25 cellular contexts compared by ENCODE assay signal in the genomic region with DNA sequence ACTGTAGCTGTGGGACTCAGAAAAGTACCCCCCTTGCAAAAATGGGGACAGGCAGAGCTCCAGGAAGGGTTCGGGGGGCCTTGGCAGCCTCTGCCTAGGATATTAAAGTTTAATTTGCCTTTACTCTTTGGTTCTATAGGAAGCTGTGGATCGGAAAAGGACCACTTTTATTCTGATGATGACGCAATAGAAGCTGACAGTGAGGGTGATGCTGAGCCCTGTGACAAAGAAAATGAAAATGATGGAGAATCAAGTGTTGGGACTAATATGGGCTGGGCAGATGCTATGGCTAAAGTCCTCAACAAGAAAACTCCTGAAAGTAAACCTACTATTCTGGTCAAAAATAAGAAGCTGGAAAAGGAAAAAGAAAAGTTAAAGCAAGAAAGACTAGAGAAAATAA. TPM values are rescaled to one million over a fixed set of nuclear protein-coding genes. Genes with fewer than 3 reads are reported as not detected.
DNase-seq lines count a peak whose midpoint lies in the region; ATAC-seq and TF ChIP-seq lines count a peak whose summit lies in the region.
"Had no signal": no experiment of that assay in that cellular context is flagged by ENCODE, and none has a peak within 500 bp of the region (broad histone marks: within the 10 kb centered on the region; RNA-seq: fewer than 3 reads in every experiment).

No MANE protein-coding gene starts in this region.

- H3K79me1 ChIP-seq in H9 (ENCODE audit: insufficient read depth, low read depth, low read length, poor library complexity, severe bottlenecking): peaks cover 4% of the 10 kb centered on the region

- H3K9me3 Mint-ChIP-seq in H9 (no peaks in the 10 kb centered on the region), endodermal cell (no peaks in the 10 kb centered on the region), T-cell (no peaks in the 10 kb centered on the region)
- H3K9me3 Mint-ChIP-seq: CD8-positive, alpha-beta T cell; IgD-negative memory B cell had no signal

- H3K27ac ChIP-seq in H9 (ENCODE audit: insufficient read length, low read depth, low read length): no peak overlapping the region
- no peak overlapping the region for H3K27ac ChIP-seq in endodermal cell (ENCODE audit: low read depth, low read length)

- DNase-seq in H9 (no peak), endodermal cell (no peak), NCI-H2029 treated with DMSO at 0.1 percent for 48 hours (lab: John Stamatoyannopoulos, UW) (no peak), T-cell (no peak)
- no peak for DNase-seq in activated CD4-positive, alpha-beta T cell treated with anti-CD3 and anti-CD28 coated beads, Interleukin-2, amount 50 U/mL, for 48 hours
- no peak for DNase-seq in activated CD4-positive, CD25-positive, alpha-beta regulatory T cell (lab: John Stamatoyannopoulos, UW)
- DNase-seq: C1 segment of cervical spinal cord; Caco-2; CD8-positive, alpha-beta T cell; GOT3; Karpas-422; MV-4-11; NCI-H1105; NCI-H1436 treated with DMSO at 0.1 percent for 48 hours; NCI-H187 treated with DMSO at 0.1 percent for 48 hours; NCI-H446 treated with DMSO at 0.1 percent for 48 hours; NCI-H526; NCI-H82; NK-92 treated with Interleukin-12 subunit alpha and Interleukin-12 subunit beta, amount 100 ng/mL, for 24 hours; PC-3; SK-N-SH; SW 1271 had no signal

- no peak overlapping the region for H3K4ac ChIP-seq in H9 (ENCODE audit: low read depth, low read length)

- H2BK12ac ChIP-seq in H9 (ENCODE audit: insufficient read length, low read depth, low read length): no peak overlapping the region

- H3K4me1 Mint-ChIP-seq in H9 (peaks cover 67 to 82% of the 10 kb centered on the region in 2 experiments), endodermal cell (peaks cover 43% of the 10 kb centered on the region), T-cell (peaks cover 15 to 27% (median 21%) of the 10 kb centered on the region in 3 donors)

- H3K9ac ChIP-seq in H9 (ENCODE audit: extremely low read depth, insufficient read length, low read length) (no peak overlapping the region), endodermal cell (ENCODE audit: extremely low read depth, low read length, poor library complexity, severe bottlenecking) (no peak overlapping the region)
- H3K9ac ChIP-seq: SK-N-SH had no signal

- CTCF ChIA-PET in T-cell (lab: Charles Lee): interaction anchor here in 1 of 2 donors (0.6 to 0.8 kb wide), 2 partner anchors 16 to 17 kb away, joined by 3 to 4 read pairs; a partner anchor contains a TSS

- no peak overlapping the region for H2AK5ac ChIP-seq in H9 (ENCODE audit: insufficient read length, low read length)

- no peaks in the 10 kb centered on the region for H3K23me2 ChIP-seq in H9 (ENCODE audit: insufficient read length, low read depth, low read length, poor library complexity, severe bottlenecking)

- no peak overlapping the region for H3K23ac ChIP-seq in H9 (ENCODE audit: insufficient read length, low read depth, low read length)

- TF ChIP-seq EP300 in Ishikawa (IDR thresholded peaks at IDR 0.05; ENCODE audit: borderline replicate concordance): no peak

- H4K20me1 ChIP-seq in H9 (ENCODE audit: control insufficient read depth, insufficient read depth, insufficient read length): no peaks in the 10 kb centered on the region

- no peak overlapping the region for H2AFZ ChIP-seq in H9 (ENCODE audit: low read length)

- H2BK20ac ChIP-seq in H9 (ENCODE audit: low read depth, low read length, poor library complexity, severe bottlenecking): no peak overlapping the region

- H3K9me3 ChIP-seq in H9 (ENCODE audit: control insufficient read depth, low read depth, low read length) (no peaks in the 10 kb centered on the region), endodermal cell (ENCODE audit: control insufficient read depth, low read length) (no peaks in the 10 kb centered on the region)
- H3K9me3 ChIP-seq: Caco-2, SK-N-SH had no signal

- H2BK5ac ChIP-seq in H9 (ENCODE audit: insufficient read length, low read length): no peak overlapping the region

- no peak overlapping the region for H3K14ac ChIP-seq in H9 (ENCODE audit: insufficient read depth, low read length)

- peaks cover 5% of the 10 kb centered on the region; the same call in 1 of the 2 replicates for H3K4me1 ChIP-seq in H9 (ENCODE audit: insufficient read depth, low read length)
- H3K4me1 ChIP-seq in endodermal cell (ENCODE audit: control insufficient read depth, insufficient read depth, low read length): peaks cover 7% of the 10 kb centered on the region

- H4K91ac ChIP-seq in H9 (ENCODE audit: insufficient read length, low read depth, low read length): no peak overlapping the region

- TF ChIP-seq RAD21 in Ishikawa (IDR thresholded peaks at IDR 0.05; ENCODE audit: low read depth): no peak

- no peak for TF ChIP-seq CTCF in H9 (conservative IDR thresholded peaks at IDR 0.05)
- TF ChIP-seq CTCF in endodermal cell (conservative IDR thresholded peaks at IDR 0.05): no peak

- H3K4me2 ChIP-seq in H9 (ENCODE audit: insufficient read depth, insufficient read length, low read length): no peak overlapping the region
- H3K4me2 ChIP-seq: SK-N-SH had no signal

- H3K36me3 ChIP-seq in endodermal cell (ENCODE audit: control insufficient read depth, insufficient read depth, low read length): peaks cover 22% of the 10 kb centered on the region

- H3K56ac ChIP-seq in H9 (ENCODE audit: insufficient read length, low read depth, low read length): no peak overlapping the region

- H3K27me3 Mint-ChIP-seq in H9 (ENCODE audit: low read depth) (no peaks in the 10 kb centered on the region), endodermal cell (ENCODE audit: insufficient read depth) (no peaks in the 10 kb centered on the region), T-cell (no peaks in the 10 kb centered on the region)
- H3K27me3 Mint-ChIP-seq: IgD-negative memory B cell had no signal

- H3K4me3 ChIP-seq in endodermal cell (ENCODE audit: low read length): no peak overlapping the region

- H3K79me2 ChIP-seq in H9 (ENCODE audit: insufficient read depth, low read length): no peaks in the 10 kb centered on the region

- H2BK15ac ChIP-seq in H9 (ENCODE audit: low read depth, low read length): no peak overlapping the region

- no peak overlapping the region for H3K18ac ChIP-seq in H9 (ENCODE audit: insufficient read length, low read depth, low read length)

- H2BK120ac ChIP-seq in H9 (ENCODE audit: low read depth, low read length, poor library complexity, severe bottlenecking): no peak overlapping the region

- H4K5ac ChIP-seq in H9 (ENCODE audit: insufficient read length, low read depth, low read length): no peak overlapping the region

- no peak overlapping the region for H3T11ph ChIP-seq in H9 (ENCODE audit: low read length)

- H3K27me3 ChIP-seq in H9 (ENCODE audit: insufficient read depth, low read length) (no peaks in the 10 kb centered on the region), endodermal cell (ENCODE audit: control insufficient read depth, insufficient read depth, low read length, poor library complexity, severe bottlenecking) (no peaks in the 10 kb centered on the region)

- H3K36me3 Mint-ChIP-seq in H9 (ENCODE audit: insufficient read depth in 1 of 3, low read depth in 3 of 3) (peaks cover 3 to 22% (median 22%) of the 10 kb centered on the region in 3 experiments), endodermal cell (ENCODE audit: low read depth) (peaks cover 8% of the 10 kb centered on the region), T-cell (peaks cover 31% of the 10 kb centered on the region)
- H3K36me3 Mint-ChIP-seq: IgD-negative memory B cell had no signal

- H4K8ac ChIP-seq in H9 (replicated peaks; ENCODE audit: insufficient read length, low read depth, low read length): no peak overlapping the region

- ATAC-seq in T-cell (replicated peaks in 1 of 4): no peak
- ATAC-seq: CD8-positive, alpha-beta T cell; HCT116; PC-3 had no signal

- H3K27ac Mint-ChIP-seq in H9 (peak overlapping the region; percentile 8 to 97 (median 96); a peak in 6 of 7 replicates), endodermal cell (peak overlapping the region; percentile 41), T-cell (no peak overlapping the region)
- H3K27ac Mint-ChIP-seq: CD8-positive, alpha-beta T cell had no signal

- H3K4me3 Mint-ChIP-seq in H9: peak overlapping the region in 1 of 2 experiments; percentile 45; a peak in 1 of 5 replicates
- H3K4me3 Mint-ChIP-seq in endodermal cell: no peak overlapping the region
- H3K4me3 Mint-ChIP-seq in T-cell: no peak overlapping the region
- H3K4me3 Mint-ChIP-seq: CD8-positive, alpha-beta T cell; IgD-negative memory B cell had no signal

- WGBS in H9 (ENCODE audit: extremely low coverage, insufficient read length, low lambda C conversion rate): no CpG with 5 or more reads among the region's 3 CpGs
- WGBS in endodermal cell (ENCODE audit: insufficient coverage in 1 of 2, insufficient read length in 1 of 2), 2 experiments: 91 to 93% methylated on average over 3 of the region's 3 CpGs

- POLR2A ChIA-PET in T-cell (lab: Charles Lee): no interaction called here

TF ChIP-seq in Ishikawa, 13 proteins besides CTCF, POLR2A, EP300 and RAD21 (continues in another document):
- TF ChIP-seq CEBPB (IDR thresholded peaks at IDR 0.05): peak; percentile 51; the same call in 1 of the 2 replicates

RNA-seq across cellular contexts. Expression of a gene that starts 17.1 kb away (rescaled TPM):
- 48.7 and 54.0 TPM in 2 replicates for total RNA-seq in H9 (2021)
- 10 to 100 TPM; 24.9 to 27.3 TPM for total RNA-seq in endodermal cell
- 16.4 TPM for polyA plus RNA-seq in endodermal cell (2013, experiment 1 of 2)
- 15.0 TPM for polyA plus RNA-seq in endodermal cell (2013, experiment 2 of 2)
- total RNA-seq in T-cell: 10 to 100 TPM; 11.7 to 20.9 (median 17.0) TPM

RNA-seq across cellular contexts. Expression of a gene that starts 43.0 kb away (rescaled TPM):
- total RNA-seq in H9 (2021) (0.13 TPM in 1 of 2 replicates, not detected in the other), endodermal cell (1 to 10 TPM in 1 of 2 donors, under 1 TPM in 1; 0.11 to 1.2 TPM), T-cell (under 1 TPM in 3 of 5 donors, not detected in 2; 0.06 to 0.23 (median 0.23) TPM)
- polyA plus RNA-seq in endodermal cell (2013, experiment 1 of 2): 16.2 TPM
- 17.1 TPM for polyA plus RNA-seq in endodermal cell (2013, experiment 2 of 2)
- total RNA-seq: CD8-positive, alpha-beta T cell had no signal

Comparison
In these comparisons a context has a peak if more than half of its experiments do, and no peak if none do; other contexts are left out.
1. H3K27ac Mint-ChIP-seq: peak in H9 (3 of 3) and endodermal cell (single experiment); none in T-cell (0 of 2).